In the genomic region with DNA sequence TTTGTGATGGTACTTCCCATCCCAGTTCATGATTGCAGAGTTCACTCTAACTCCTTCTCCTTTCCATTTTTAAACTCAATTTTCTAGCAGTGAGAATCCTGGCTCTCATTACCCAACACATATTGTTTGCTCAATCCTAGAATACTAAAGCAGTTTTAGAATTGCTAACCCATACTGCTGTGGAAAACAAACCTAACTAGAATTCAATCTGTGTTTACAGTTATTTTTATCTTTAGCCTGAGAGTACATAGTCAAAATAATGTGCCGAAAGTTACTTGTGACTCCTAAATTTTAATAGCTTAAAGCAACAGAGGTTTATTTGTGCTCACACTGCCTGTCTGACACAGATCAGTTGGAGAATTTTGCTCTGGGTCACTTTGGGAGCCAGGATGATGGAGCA, we compare ENCODE assay signal across 1 cellular context.
TF ChIP-seq lines count a peak whose summit lies in the region.

No MANE protein-coding gene starts in this region.

TF ChIP-seq in GM23338, 12 proteins besides CTCF, POLR2A, EP300 and RAD21 (continued from another document):
- TF ChIP-seq POLR2AphosphoS5 (IDR thresholded peaks at IDR 0.05; ENCODE audit: low read depth) = no peak
- TF ChIP-seq, protein P1, sequence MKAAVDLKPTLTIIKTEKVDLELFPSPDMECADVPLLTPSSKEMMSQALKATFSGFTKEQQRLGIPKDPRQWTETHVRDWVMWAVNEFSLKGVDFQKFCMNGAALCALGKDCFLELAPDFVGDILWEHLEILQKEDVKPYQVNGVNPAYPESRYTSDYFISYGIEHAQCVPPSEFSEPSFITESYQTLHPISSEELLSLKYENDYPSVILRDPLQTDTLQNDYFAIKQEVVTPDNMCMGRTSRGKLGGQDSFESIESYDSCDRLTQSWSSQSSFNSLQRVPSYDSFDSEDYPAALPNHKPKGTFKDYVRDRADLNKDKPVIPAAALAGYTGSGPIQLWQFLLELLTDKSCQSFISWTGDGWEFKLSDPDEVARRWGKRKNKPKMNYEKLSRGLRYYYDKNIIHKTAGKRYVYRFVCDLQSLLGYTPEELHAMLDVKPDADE (IDR thresholded peaks at IDR 0.05) = no peak
- TF ChIP-seq EZH2 (IDR thresholded peaks at IDR 0.05; ENCODE audit: low read depth, unreplicated experiment) = no peak
- TF ChIP-seq ZNF331 (CRISPR knock-in tag; IDR thresholded peaks at IDR 0.05; ENCODE audit: low read depth) = no peak
